Comparison of ENCODE assay signal across 8 cellular contexts in genomic region chr4:94207469-94208224, GRCh38. TPM values are rescaled to one million over a fixed set of nuclear protein-coding genes. Genes with fewer than 3 reads are reported as not detected.
A peak's percentile ranks its signal among the peaks of the same experiment; 100 is the strongest.
DNase-seq lines count a peak whose midpoint lies in the region; ATAC-seq, FAIRE-seq and TF ChIP-seq lines count a peak whose summit lies in the region.

SMARCAD1 (plus strand) TSS chr4:94207865; CDS start chr4:94208395, 530 bp downstream.

- H3K36me3 ChIP-seq in kidney (ENCODE audit: control insufficient read depth in 1 of 2, insufficient read depth in 2 of 2, low read length in 2 of 2), result no peaks in the 10 kb centered on the region

- peak; percentile 93 for ATAC-seq in GM19043 (IDR thresholded peaks at IDR 0.05; ENCODE audit: low read depth, unreplicated experiment)
- ATAC-seq in HG03378 (IDR thresholded peaks at IDR 0.05; ENCODE audit: unreplicated experiment), result peak; percentile 94

- no peaks in the 10 kb centered on the region for H3K9me3 ChIP-seq in kidney (ENCODE audit: control insufficient read depth in 1 of 2, low read length in 2 of 2)

- peak; percentile 91 for FAIRE-seq in kidney (lab: Jason Lieb, UNC)

- H3K27ac ChIP-seq in kidney (ENCODE audit: low read depth in 2 of 2, low read length in 2 of 2), result peak within 1 kb of the TSS; percentile 86 to 94

- peak within 1 kb of the TSS; percentile 79 for H3K4me3 ChIP-seq in AG10803 (ENCODE audit: low read length)
- H3K4me3 ChIP-seq in kidney (ENCODE audit: low read length in 2 of 2), result peak within 1 kb of the TSS; percentile 94 to 99

- peak within 1 kb of the TSS; percentile 77 to 96 for H3K9ac ChIP-seq in kidney (ENCODE audit: low read length in 2 of 2)

- peaks cover 8 to 9% of the 10 kb centered on the region in 2 donors for H3K4me1 ChIP-seq in kidney (ENCODE audit: control insufficient read depth in 1 of 2, insufficient read depth in 1 of 2, low read depth in 1 of 2, low read length in 2 of 2)

- TF ChIP-seq CTCF in AG10803 (conservative IDR thresholded peaks at IDR 0.05; ENCODE audit: low read length), result no peak
- no peak for TF ChIP-seq CTCF in kidney (IDR thresholded peaks at IDR 0.05; ENCODE audit: borderline replicate concordance, extremely low read depth, insufficient read depth)

- intact Hi-C loops in kidney (cut with DNase I), result no loop called here

- DNase-seq in AG10803 (ENCODE audit: low read depth) (peak; percentile 93), NCI-H460 (ENCODE audit: extremely low read depth, low read depth) (peak; percentile 89), cerebellum (ENCODE audit: low spot score) (peak; percentile 85), kidney (peak; percentile 95)
- DNase-seq in activated CD4-positive, CD25-positive, alpha-beta regulatory T cell treated with anti-CD3 and anti-CD28 coated beads, Interleukin-2, amount 50 U/mL, for 72 hours, result peak; percentile 80
- DNase-seq in stimulated activated CD4-positive, alpha-beta T cell treated with anti-CD3 and anti-CD28 coated beads, Interleukin-15, amount 100 ng/mL, for 24 hours, result peak; percentile 93

RNA-seq across cellular contexts. Expression of gene SMARCAD1, which starts in this region (rescaled TPM):
- 40.1 and 45.3 TPM in 2 replicates for total RNA-seq in NCI-H460 (2014; rRNA removed; shearing (Covaris generic))
- polyA plus RNA-seq in NCI-H460 (2014; cell fraction: nucleus; rRNA removed), result 20.6 and 26.8 TPM in 2 replicates
- total RNA-seq in cerebellum, result 91.5 TPM
- total RNA-seq in kidney, result 28.9 TPM
- 7.4 TPM for polyA plus RNA-seq in kidney (ENCODE audit: insufficient read depth, low read depth, low replicate concordance)

Comparison
In these comparisons a context has a peak if more than half of its experiments do, and no peak if none do; other contexts are left out.
1. Peak in every context shown above with its lines: DNase-seq, ATAC-seq, H3K4me3 ChIP-seq and H3K27ac ChIP-seq.